ENCODE assay signal across 9 cellular contexts in genomic region chr5:6525910-6526309, GRCh38.
A peak's percentile ranks its signal among the peaks of the same experiment; 100 is the strongest.
DNase-seq lines count a peak whose midpoint lies in the region; ATAC-seq and TF ChIP-seq lines count a peak whose summit lies in the region.
"Had no signal": no experiment of that assay in that cellular context is flagged by ENCODE, and none has a peak within 500 bp of the region (broad histone marks: within the 10 kb centered on the region; RNA-seq: fewer than 3 reads in every experiment).

No MANE protein-coding gene starts in this region.

- H3K9me3 Mint-ChIP-seq in activated T-cell treated with anti-CD3 and anti-CD28 coated beads, Interleukin-2, amount 50 U/mL, for 4 hours, result no peaks in the 10 kb centered on the region

- no peak overlapping the region for H2AFZ ChIP-seq in smooth muscle cell (ENCODE audit: low read depth)

- H3K4me2 ChIP-seq in smooth muscle cell, result no peak overlapping the region

- no peaks in the 10 kb centered on the region for H4K20me1 ChIP-seq in smooth muscle cell (ENCODE audit: low read depth)

- no peaks in the 10 kb centered on the region for H3K36me3 Mint-ChIP-seq in activated T-cell treated with anti-CD3 and anti-CD28 coated beads, Interleukin-2, amount 50 U/mL, for 4 hours (ENCODE audit: insufficient read depth)
- H3K36me3 Mint-ChIP-seq: CD4-positive, CD25-positive, alpha-beta regulatory T cell had no signal

- H3K4me1 Mint-ChIP-seq in activated T-cell treated with anti-CD3 and anti-CD28 coated beads, Interleukin-2, amount 50 U/mL, for 4 hours (ENCODE audit: low read depth), result no peaks in the 10 kb centered on the region
- H3K4me1 Mint-ChIP-seq: CD4-positive, CD25-positive, alpha-beta regulatory T cell had no signal

- H3K27me3 Mint-ChIP-seq in activated T-cell treated with anti-CD3 and anti-CD28 coated beads, Interleukin-2, amount 50 U/mL, for 4 hours (ENCODE audit: low read depth), result peaks cover 20% of the 10 kb centered on the region

- no peak for TF ChIP-seq EP300 in esophagus muscularis mucosa (IDR thresholded peaks at IDR 0.05)

- no peak for ATAC-seq in activated T-cell treated with anti-CD3 and anti-CD28 coated beads, Interleukin-2, amount 50 U/mL, for 4 hours

- H3K79me2 ChIP-seq in smooth muscle cell (ENCODE audit: low read depth), result no peaks in the 10 kb centered on the region

- H3K36me3 ChIP-seq in smooth muscle cell (ENCODE audit: low read depth) (no peaks in the 10 kb centered on the region), esophagus muscularis mucosa (no peaks in the 10 kb centered on the region)

- H3K4me3 ChIP-seq in epithelial cell of proximal tubule (ENCODE audit: low read depth, low read length), result no peak overlapping the region
- H3K4me3 ChIP-seq in smooth muscle cell, result no peak overlapping the region
- H3K4me3 ChIP-seq in esophagus muscularis mucosa, result no peak overlapping the region

- H3K27ac ChIP-seq in smooth muscle cell (ENCODE audit: low read depth) (no peak overlapping the region), esophagus muscularis mucosa (replicated peaks in 1 of 4) (no peak overlapping the region)

- peak; percentile 42 for DNase-seq in NCI-H2196 (lab: John Stamatoyannopoulos, UW; ENCODE audit: unreplicated experiment)
- DNase-seq in NCI-H2196 treated with DMSO at 0.1 percent for 48 hours (lab: John Stamatoyannopoulos, UW; ENCODE audit: unreplicated experiment), result no peak
- DNase-seq in NCI-H524 (lab: John Stamatoyannopoulos, UW), result peak; percentile 65 to 80
- DNase-seq in epithelial cell of proximal tubule (ENCODE audit: low read depth), result no peak
- DNase-seq in smooth muscle cell (lab: John Stamatoyannopoulos, UW; ENCODE audit: unreplicated experiment), result no peak
- DNase-seq in esophagus muscularis mucosa (ENCODE audit: extremely low spot score), result no peak
- no peak for DNase-seq in activated T-cell treated with anti-CD3 and anti-CD28 coated beads, Interleukin-2, amount 50 U/mL, for 4 hours
- no peak for DNase-seq in stimulated activated CD4-positive, alpha-beta T cell treated with anti-CD3 and anti-CD28 coated beads, Interleukin-4, amount 100 ng/mL, for 4 hours
- DNase-seq: CD4-positive, CD25-positive, alpha-beta regulatory T cell had no signal

- intact Hi-C loops in esophagus muscularis mucosa (cut with DNase I), result no loop called here

- H3K27me3 ChIP-seq in smooth muscle cell (ENCODE audit: low read depth) (peaks cover 18% of the 10 kb centered on the region), esophagus muscularis mucosa (peaks cover 0 to 23% (median 0%) of the 10 kb centered on the region in 4 donors)

- H3K4me3 Mint-ChIP-seq in activated T-cell treated with anti-CD3 and anti-CD28 coated beads, Interleukin-2, amount 50 U/mL, for 4 hours, result no peak overlapping the region

- WGBS in smooth muscle cell (ENCODE audit: low lambda C conversion rate), result 52% methylated on average over 9 of the region's 9 CpGs
- WGBS in esophagus muscularis mucosa, result 73% methylated on average over 9 of the region's 9 CpGs

- TF ChIP-seq POLR2A in esophagus muscularis mucosa (IDR thresholded peaks at IDR 0.05; ENCODE audit: low read depth), result no peak

- H3K4me1 ChIP-seq in smooth muscle cell (ENCODE audit: low read depth) (no peaks in the 10 kb centered on the region), esophagus muscularis mucosa (no peaks in the 10 kb centered on the region)

- TF ChIP-seq CTCF in epithelial cell of proximal tubule (conservative IDR thresholded peaks at IDR 0.05; ENCODE audit: low read depth, low read length) (peak; percentile 41), smooth muscle cell (IDR thresholded peaks at IDR 0.05; ENCODE audit: borderline replicate concordance, insufficient read depth, poor library complexity, severe bottlenecking) (peak; percentile 48), esophagus muscularis mucosa (IDR thresholded peaks at IDR 0.05) (no peak)

- H3K9me3 ChIP-seq in smooth muscle cell (replicated peaks; ENCODE audit: low read depth), result no peaks in the 10 kb centered on the region
- H3K9me3 ChIP-seq in esophagus muscularis mucosa, result peaks cover 0 to 4% (median 0%) of the 10 kb centered on the region in 4 donors

- no peak overlapping the region for H3K9ac ChIP-seq in smooth muscle cell (ENCODE audit: low read depth)

- H3F3A ChIP-seq in smooth muscle cell (ENCODE audit: low read depth), result no peaks in the 10 kb centered on the region

Comparison
In these comparisons a context has a peak if more than half of its experiments do, and no peak if none do; other contexts are left out.
1. DNase-seq: peak in NCI-H2196 (single experiment) and NCI-H524 (2 of 2); none in NCI-H2196 treated with DMSO at 0.1 percent for 48 hours (single experiment), epithelial cell of proximal tubule (single experiment), smooth muscle cell (single experiment), esophagus muscularis mucosa (single experiment), activated T-cell treated with anti-CD3 and anti-CD28 coated beads, Interleukin-2, amount 50 U/mL, for 4 hours (single experiment) and stimulated activated CD4-positive, alpha-beta T cell treated with anti-CD3 and anti-CD28 coated beads, Interleukin-4, amount 100 ng/mL, for 4 hours (0 of 2).
2. CTCF ChIP-seq: peak in epithelial cell of proximal tubule (single experiment) and smooth muscle cell (single experiment); none in esophagus muscularis mucosa (0 of 3).